ENCODE assay signal across 8 cellular contexts in genomic region chr1:52702886-52703787, GRCh38. TPM values are rescaled to one million over a fixed set of nuclear protein-coding genes. Genes with fewer than 3 reads are reported as not detected.
DNase-seq lines count a peak whose midpoint lies in the region; ATAC-seq and TF ChIP-seq lines count a peak whose summit lies in the region.

No MANE protein-coding gene starts in this region.

- H3K4me3 ChIP-seq in OCI-LY1 (ENCODE audit: low read depth, low read length, poor library complexity, severe bottlenecking) = peak overlapping the region; percentile 62
- H3K4me3 ChIP-seq in esophagus (ENCODE audit: low read depth in 1 of 2, low read length in 2 of 2) = peak overlapping the region; percentile 60 to 65

- H3K36me3 Mint-ChIP-seq in activated T-cell treated with anti-CD3 and anti-CD28 coated beads, Interleukin-2, amount 50 U/mL, for 4 hours (ENCODE audit: insufficient read depth) = no peaks in the 10 kb centered on the region

- H3K27ac ChIP-seq in OCI-LY1 (ENCODE audit: low read depth, low read length, poor library complexity, severe bottlenecking) (peak overlapping the region; percentile 71), esophagus (ENCODE audit: low read depth in 2 of 2, low read length in 1 of 2) (peak overlapping the region; percentile 82 to 96)

- H3K4me3 Mint-ChIP-seq in activated T-cell treated with anti-CD3 and anti-CD28 coated beads, Interleukin-2, amount 50 U/mL, for 4 hours = peak overlapping the region; percentile 87

- TF ChIP-seq CTCF in OCI-LY1 (IDR thresholded peaks at IDR 0.05; ENCODE audit: low read length) = no peak

- ATAC-seq in GM19351 (IDR thresholded peaks at IDR 0.05; ENCODE audit: unreplicated experiment) = peak; percentile 89
- peak; percentile 85 for ATAC-seq in HG03521 (IDR thresholded peaks at IDR 0.05; ENCODE audit: unreplicated experiment)
- peak; percentile 91 to 94 for ATAC-seq in activated T-cell treated with anti-CD3 and anti-CD28 coated beads, Interleukin-2, amount 50 U/mL, for 4 hours

- H3K4me1 ChIP-seq in OCI-LY1 (ENCODE audit: insufficient read depth, low read length, severe bottlenecking) (peaks cover 19% of the 10 kb centered on the region), esophagus (ENCODE audit: control insufficient read depth in 2 of 2, insufficient read depth in 2 of 2, low read length in 1 of 2) (no peaks in the 10 kb centered on the region)

- peaks cover 19% of the 10 kb centered on the region for H3K4me1 Mint-ChIP-seq in activated T-cell treated with anti-CD3 and anti-CD28 coated beads, Interleukin-2, amount 50 U/mL, for 4 hours (ENCODE audit: low read depth)

- H3K36me3 ChIP-seq in OCI-LY1 (ENCODE audit: insufficient read depth, low read length) = no peaks in the 10 kb centered on the region
- H3K36me3 ChIP-seq in esophagus (ENCODE audit: control insufficient read depth in 2 of 2, insufficient read depth in 2 of 2, low read length in 1 of 2) = no peaks in the 10 kb centered on the region

- H3K79me2 ChIP-seq in OCI-LY1 (ENCODE audit: insufficient read depth, low read length) = no peaks in the 10 kb centered on the region

- peak overlapping the region; percentile 80 for H3K4me2 ChIP-seq in OCI-LY1 (ENCODE audit: low read length)

- H2AFZ ChIP-seq in OCI-LY1 (ENCODE audit: low read length) = peak overlapping the region; percentile 92

- H3K9ac ChIP-seq in OCI-LY1 (ENCODE audit: low read length) = peak overlapping the region; percentile 68

- H3K9me3 Mint-ChIP-seq in activated T-cell treated with anti-CD3 and anti-CD28 coated beads, Interleukin-2, amount 50 U/mL, for 4 hours = no peaks in the 10 kb centered on the region

- DNase-seq in AML-193 (lab: John Stamatoyannopoulos, UW) = peak; percentile 77 to 86
- peak; percentile 67 for DNase-seq in activated T-cell treated with anti-CD3 and anti-CD28 coated beads, Interleukin-2, amount 50 U/mL, for 4 hours
- DNase-seq in mucosa of gallbladder (ENCODE audit: low spot score) = peak; percentile 93
- DNase-seq in stimulated activated CD8-positive, alpha-beta memory T cell treated with anti-CD3 and anti-CD28 coated beads, Interleukin-4, amount 100 ng/mL, for 1 hour (ENCODE audit: low read depth in 2 of 2, low spot score in 1 of 2) = peak; percentile 42 to 57

- H3K27me3 ChIP-seq in OCI-LY1 (ENCODE audit: insufficient read depth, low read length) = no peaks in the 10 kb centered on the region
- no peaks in the 10 kb centered on the region for H3K27me3 ChIP-seq in esophagus (ENCODE audit: control insufficient read depth in 1 of 2, insufficient read depth in 2 of 2, low read length in 2 of 2)

- H3F3A ChIP-seq in OCI-LY1 (ENCODE audit: insufficient read depth, low read length) = no peaks in the 10 kb centered on the region

- no peaks in the 10 kb centered on the region for H3K27me3 Mint-ChIP-seq in activated T-cell treated with anti-CD3 and anti-CD28 coated beads, Interleukin-2, amount 50 U/mL, for 4 hours (ENCODE audit: low read depth)

- WGBS in esophagus, 2 donors = 5 to 6% methylated on average over 35 of the region's 35 CpGs

- no peaks in the 10 kb centered on the region for H3K9me2 ChIP-seq in OCI-LY1 (ENCODE audit: low read depth, low read length)

- H3K9me3 ChIP-seq in OCI-LY1 (ENCODE audit: low read length) (no peaks in the 10 kb centered on the region), esophagus (ENCODE audit: control insufficient read depth in 2 of 2, insufficient read depth in 1 of 2, low read depth in 1 of 2, low read length in 1 of 2) (no peaks in the 10 kb centered on the region)

- H4K20me1 ChIP-seq in OCI-LY1 (ENCODE audit: insufficient read depth, low read length) = no peaks in the 10 kb centered on the region

RNA-seq across cellular contexts. Expression of gene COA7, which starts 5.0 kb away (rescaled TPM):
- 10 to 100 TPM; 35.3 to 45.1 (median 44.0) TPM for total RNA-seq in activated T-cell treated with anti-CD3 and anti-CD28 coated beads, Interleukin-2, amount 50 U/mL, for 4 hours
- 1 to 10 TPM; 4.0 to 8.3 TPM for polyA plus RNA-seq in esophagus
- total RNA-seq in mucosa of gallbladder = 13.7 TPM

RNA-seq across cellular contexts. Expression of gene ZYG11B, which starts 23.1 kb away (rescaled TPM):
- 1 to 10 TPM; 7.7 to 9.2 (median 7.7) TPM for total RNA-seq in activated T-cell treated with anti-CD3 and anti-CD28 coated beads, Interleukin-2, amount 50 U/mL, for 4 hours
- polyA plus RNA-seq in esophagus = 1 to 10 TPM; 3.4 TPM
- 38.7 TPM for total RNA-seq in mucosa of gallbladder

Comparison
In these comparisons a context has a peak if more than half of its experiments do, and no peak if none do; other contexts are left out.
1. Peak in every context shown above with its lines: DNase-seq, ATAC-seq, H3K4me3 ChIP-seq and H3K27ac ChIP-seq.